Comparison of ENCODE assay signal across 8 cellular contexts in genomic region chr6:89818977-89819335, GRCh38. TPM values are rescaled to one million over a fixed set of nuclear protein-coding genes. Genes with fewer than 3 reads are reported as not detected.
DNase-seq lines count a peak whose midpoint lies in the region; ATAC-seq and TF ChIP-seq lines count a peak whose summit lies in the region.

No MANE protein-coding gene starts in this region.

- no peak for TF ChIP-seq POLR2A in body of pancreas (IDR thresholded peaks at IDR 0.05)

- 0% methylated on average over 7 to 14 of the region's 14 CpGs for WGBS in body of pancreas, 2 donors
- WGBS in smooth muscle cell (ENCODE audit: low lambda C conversion rate): 0% methylated on average over 13 of the region's 14 CpGs

- H3K27ac Mint-ChIP-seq in activated naive CD4-positive, alpha-beta T cell treated with anti-CD3 and anti-CD28 coated beads, Interleukin-2, amount 10 ng/mL, durations not matched to agents 7 days and 5 days: peak overlapping the region; percentile 91

- peaks cover 14% of the 10 kb centered on the region for H3K36me3 Mint-ChIP-seq in activated naive CD4-positive, alpha-beta T cell treated with anti-CD3 and anti-CD28 coated beads, Interleukin-2, amount 10 ng/mL, durations not matched to agents 7 days and 5 days

- no peak for DNase-seq in activated naive CD4-positive, alpha-beta T cell treated with anti-CD3 and anti-CD28 coated beads, Interleukin-2, amount 10 ng/mL, durations not matched to agents 7 days and 5 days
- DNase-seq in activated naive CD4-positive, alpha-beta T cell treated with anti-CD3 and anti-CD28 coated beads, Interleukin-2, amount 50 U/mL, for 16 hours: no peak
- DNase-seq in NCI-H526 treated with DMSO at 0.1 percent for 48 hours (lab: John Stamatoyannopoulos, UW): peak; percentile 50
- peak; percentile 16 to 24 (median 20) for DNase-seq in body of pancreas
- DNase-seq in inferior parietal cortex (ENCODE audit: extremely low spot score): peak; percentile 48
- no peak for DNase-seq in smooth muscle cell (lab: John Stamatoyannopoulos, UW; ENCODE audit: unreplicated experiment)
- DNase-seq in AG08395 (ENCODE audit: low spot score): no peak

- peak overlapping the region; percentile 77 to 96 (median 87) for H3K27ac ChIP-seq in body of pancreas
- H3K27ac ChIP-seq in smooth muscle cell (ENCODE audit: low read depth): peak overlapping the region; percentile 71

- peak overlapping the region; percentile 97 for H2AFZ ChIP-seq in smooth muscle cell (ENCODE audit: low read depth)

- H3K4me1 Mint-ChIP-seq in activated naive CD4-positive, alpha-beta T cell treated with anti-CD3 and anti-CD28 coated beads, Interleukin-2, amount 10 ng/mL, durations not matched to agents 7 days and 5 days: peaks cover 40% of the 10 kb centered on the region

- H3K27me3 ChIP-seq in body of pancreas: no peaks in the 10 kb centered on the region
- H3K27me3 ChIP-seq in smooth muscle cell (ENCODE audit: low read depth): no peaks in the 10 kb centered on the region

- H3K9ac ChIP-seq in smooth muscle cell (ENCODE audit: low read depth): peak overlapping the region; percentile 79

- H3K27me3 Mint-ChIP-seq in activated naive CD4-positive, alpha-beta T cell treated with anti-CD3 and anti-CD28 coated beads, Interleukin-2, amount 10 ng/mL, durations not matched to agents 7 days and 5 days: no peaks in the 10 kb centered on the region

- no peaks in the 10 kb centered on the region for H3F3A ChIP-seq in smooth muscle cell (ENCODE audit: low read depth)

- H3K4me1 ChIP-seq in body of pancreas (peaks cover 22% of the 10 kb centered on the region), smooth muscle cell (ENCODE audit: low read depth) (peaks cover 14% of the 10 kb centered on the region)

- H3K4me3 ChIP-seq in body of pancreas (peak overlapping the region; percentile 64 to 86), smooth muscle cell (peak overlapping the region; percentile 89)

- peak; percentile 25 for ATAC-seq in HG02884 (IDR thresholded peaks at IDR 0.05; ENCODE audit: unreplicated experiment)
- peak; percentile 28 for ATAC-seq in body of pancreas

- H3K4me3 Mint-ChIP-seq in activated naive CD4-positive, alpha-beta T cell treated with anti-CD3 and anti-CD28 coated beads, Interleukin-2, amount 10 ng/mL, durations not matched to agents 7 days and 5 days: peak overlapping the region; percentile 81

- intact Hi-C loops in body of pancreas (cut with DNase I): no loop called here

- CTCF ChIA-PET in activated naive CD4-positive, alpha-beta T cell treated with anti-CD3 and anti-CD28 coated beads, Interleukin-2, amount 10 ng/mL, durations not matched to agents 7 days and 5 days (lab: Charles Lee): interaction anchor here (0.6 to 1.9 kb wide), 4 partner anchors 10 to 1006 kb away, joined by 3 to 7 read pairs (median 5); partner anchors contain the start of gene CASP8AP2

- peaks cover 41% of the 10 kb centered on the region for H3K79me2 ChIP-seq in smooth muscle cell (ENCODE audit: low read depth)

- H4K20me1 ChIP-seq in smooth muscle cell (ENCODE audit: low read depth): peaks cover 19% of the 10 kb centered on the region

- no peaks in the 10 kb centered on the region for H3K9me3 Mint-ChIP-seq in activated naive CD4-positive, alpha-beta T cell treated with anti-CD3 and anti-CD28 coated beads, Interleukin-2, amount 10 ng/mL, durations not matched to agents 7 days and 5 days

- H3K4me2 ChIP-seq in smooth muscle cell: peak overlapping the region; percentile 96

- no peaks in the 10 kb centered on the region for H3K36me3 ChIP-seq in body of pancreas (replicated peaks in 1 of 2; ENCODE audit: insufficient read depth in 1 of 2, low read depth in 2 of 2)
- H3K36me3 ChIP-seq in smooth muscle cell (ENCODE audit: low read depth): no peaks in the 10 kb centered on the region

- TF ChIP-seq CTCF in body of pancreas (IDR thresholded peaks at IDR 0.05) (no peak), smooth muscle cell (IDR thresholded peaks at IDR 0.05; ENCODE audit: borderline replicate concordance, insufficient read depth, poor library complexity, severe bottlenecking) (no peak)

- H3K9me3 ChIP-seq in body of pancreas (no peaks in the 10 kb centered on the region), smooth muscle cell (replicated peaks; ENCODE audit: low read depth) (no peaks in the 10 kb centered on the region)

RNA-seq across cellular contexts. Expression of gene MDN1, which starts 0.6 kb away (rescaled TPM):
- total RNA-seq in body of pancreas (10 to 100 TPM; 17.9 to 26.7 TPM), smooth muscle cell (16.5 and 18.6 TPM in 2 replicates)
- 6.4 and 9.2 TPM in 2 replicates for polyA plus RNA-seq in smooth muscle cell

RNA-seq across cellular contexts. Expression of gene CASP8AP2, which starts 10.7 kb away (rescaled TPM):
- 10 to 100 TPM in 1 of 2 donors, 1 to 10 TPM in 1; 9.9 to 10.1 TPM for total RNA-seq in body of pancreas
- 18.7 and 21.2 TPM in 2 replicates for total RNA-seq in smooth muscle cell
- 13.3 and 14.0 TPM in 2 replicates for polyA plus RNA-seq in smooth muscle cell

Comparison
In these comparisons a context has a peak if more than half of its experiments do, and no peak if none do; other contexts are left out.
1. DNase-seq: peak in NCI-H526 treated with DMSO at 0.1 percent for 48 hours (single experiment), body of pancreas (4 of 4) and inferior parietal cortex (single experiment); none in activated naive CD4-positive, alpha-beta T cell treated with anti-CD3 and anti-CD28 coated beads, Interleukin-2, amount 10 ng/mL, durations not matched to agents 7 days and 5 days (single experiment), activated naive CD4-positive, alpha-beta T cell treated with anti-CD3 and anti-CD28 coated beads, Interleukin-2, amount 50 U/mL, for 16 hours (single experiment), smooth muscle cell (single experiment) and AG08395 (single experiment).